Comparison of ENCODE assay signal across 9 cellular contexts in genomic region chr11:76209671-76209955, GRCh38. TPM values are rescaled to one million over a fixed set of nuclear protein-coding genes. Genes with fewer than 3 reads are reported as not detected.
DNase-seq lines count a peak whose midpoint lies in the region; ATAC-seq and TF ChIP-seq lines count a peak whose summit lies in the region.
"Had no signal": no experiment of that assay in that cellular context is flagged by ENCODE, and none has a peak within 500 bp of the region (broad histone marks: within the 10 kb centered on the region; RNA-seq: fewer than 3 reads in every experiment).

No MANE protein-coding gene starts in this region.

- H3K27ac Mint-ChIP-seq in activated naive CD8-positive, alpha-beta T cell = no peak overlapping the region

- H3K9me3 Mint-ChIP-seq in activated naive CD8-positive, alpha-beta T cell (ENCODE audit: low read depth) = no peaks in the 10 kb centered on the region

- H3K36me3 Mint-ChIP-seq in activated naive CD8-positive, alpha-beta T cell = no peaks in the 10 kb centered on the region

- CTCF ChIA-PET in SK-N-SH (lab: Yijun Ruan, JAX) = interaction anchor here (0.6 to 9.7 kb wide), 33 partner anchors 9 to 396 kb away, joined by 3 to 328 read pairs (median 10); no protein-coding TSS in a partner anchor

- 16% methylated on average over 10 of the region's 17 CpGs for WGBS in SK-N-SH (ENCODE audit: low lambda C conversion rate)

- no peak for TF ChIP-seq CTCF in SK-N-SH (IDR thresholded peaks at IDR 0.05)
- no peak for TF ChIP-seq CTCF in kidney epithelial cell (IDR thresholded peaks at IDR 0.05; ENCODE audit: insufficient read depth, low read length, poor library complexity, severe bottlenecking)

- TF ChIP-seq RAD21 in SK-N-SH (IDR thresholded peaks at IDR 0.05; ENCODE audit: low read length) = no peak

- no peak for ATAC-seq in SK-N-SH treated with all-trans-retinoic acid at 6 μM for 48 hours

- H3K9ac ChIP-seq in SK-N-SH = no peak overlapping the region
- no peak overlapping the region for H3K9ac ChIP-seq in stomach smooth muscle (ENCODE audit: low read length in 2 of 2)

- no peaks in the 10 kb centered on the region for H3K79me2 ChIP-seq in SK-N-SH (ENCODE audit: insufficient read depth)

- no peaks in the 10 kb centered on the region for H3K9me3 ChIP-seq in SK-N-SH
- no peaks in the 10 kb centered on the region for H3K9me3 ChIP-seq in stomach smooth muscle (ENCODE audit: control insufficient read depth in 2 of 2, low read length in 2 of 2)

- H3K27ac ChIP-seq in SK-N-SH (ENCODE audit: low read depth in 2 of 2, low read length in 1 of 2) (no peak overlapping the region), stomach smooth muscle (ENCODE audit: low read length) (no peak overlapping the region)
- H3K27ac ChIP-seq: C4-2B had no signal

- peaks cover 10% of the 10 kb centered on the region for H3K27me3 ChIP-seq in SK-N-SH (ENCODE audit: insufficient read depth)
- H3K27me3 ChIP-seq in kidney epithelial cell (ENCODE audit: control insufficient read depth, insufficient read depth, low read length) = peaks cover 86% of the 10 kb centered on the region
- H3K27me3 ChIP-seq in stomach smooth muscle (ENCODE audit: control insufficient read depth in 1 of 2, insufficient read depth in 2 of 2, low read length in 2 of 2) = peaks cover 23 to 45% of the 10 kb centered on the region in 2 donors

- H3K36me3 ChIP-seq in SK-N-SH (replicated peaks in 1 of 2; ENCODE audit: control insufficient read depth in 1 of 2, insufficient read depth in 2 of 2, low read length in 1 of 2) (no peaks in the 10 kb centered on the region), kidney epithelial cell (ENCODE audit: control insufficient read depth, insufficient read depth, low read length) (no peaks in the 10 kb centered on the region), stomach smooth muscle (ENCODE audit: control insufficient read depth in 2 of 2, insufficient read depth in 2 of 2, low read length in 2 of 2) (no peaks in the 10 kb centered on the region)

- H3K4me2 ChIP-seq in SK-N-SH = peak overlapping the region; percentile 90

- POLR2A ChIA-PET in SK-N-SH (lab: Yijun Ruan, JAX) = no interaction called here

- no peak for TF ChIP-seq EP300 in SK-N-SH (IDR thresholded peaks at IDR 0.05; ENCODE audit: borderline replicate concordance in 1 of 2, low read depth in 1 of 2, low read length in 1 of 2)

- H3K4me1 Mint-ChIP-seq in activated naive CD8-positive, alpha-beta T cell (ENCODE audit: low read depth) = peaks cover 18% of the 10 kb centered on the region

- H3K4me1 ChIP-seq in SK-N-SH (ENCODE audit: control insufficient read depth in 1 of 2, insufficient read depth in 2 of 2, low read depth in 1 of 2, low read length in 1 of 2) (peaks cover 0 to 37% of the 10 kb centered on the region in 2 experiments; a peak in 1 of 4 replicates), stomach smooth muscle (ENCODE audit: control insufficient read depth, insufficient read depth, low read length) (peaks cover 54% of the 10 kb centered on the region)

- peaks cover 19% of the 10 kb centered on the region for H3K27me3 Mint-ChIP-seq in activated naive CD8-positive, alpha-beta T cell

- H2AFZ ChIP-seq in SK-N-SH (ENCODE audit: low read depth) = no peak overlapping the region

- peak overlapping the region; percentile 57 to 68 for H3K4me3 ChIP-seq in SK-N-SH (ENCODE audit: low read depth in 2 of 2, low read length in 1 of 2)
- peak overlapping the region; percentile 29 for H3K4me3 ChIP-seq in kidney epithelial cell (ENCODE audit: low read depth, low read length)
- H3K4me3 ChIP-seq in stomach smooth muscle (ENCODE audit: low read length in 2 of 2) = peak overlapping the region; percentile 76 to 79

- no peaks in the 10 kb centered on the region for H3K9me2 ChIP-seq in SK-N-SH

- peak overlapping the region; percentile 49 for H3K4me3 Mint-ChIP-seq in activated naive CD8-positive, alpha-beta T cell

- H3F3A ChIP-seq in SK-N-SH (replicated peaks; ENCODE audit: insufficient read depth) = no peaks in the 10 kb centered on the region

- no peaks in the 10 kb centered on the region for H4K20me1 ChIP-seq in SK-N-SH (ENCODE audit: insufficient read depth)

- DNase-seq in SK-N-SH (peak; percentile 63), kidney epithelial cell (ENCODE audit: low read depth) (no peak), retina (no peak), amygdala (lab: John Stamatoyannopoulos, UW) (no peak), activated gamma-delta T cell (lab: John Stamatoyannopoulos, UW) (no peak)

TF ChIP-seq in SK-N-SH, 30 proteins besides CTCF, POLR2A, EP300 and RAD21:
- no peak for TF ChIP-seq USF1 (IDR thresholded peaks at IDR 0.05; ENCODE audit: borderline replicate concordance, low read depth)
- TF ChIP-seq POLR2AphosphoS5 (IDR thresholded peaks at IDR 0.05; ENCODE audit: low read depth, low read length) = no peak
- no peak for TF ChIP-seq MXI1 (IDR thresholded peaks at IDR 0.05; ENCODE audit: low read depth, low read length)

TF ChIP-seq in SK-N-SH treated with all-trans-retinoic acid at 6 μM for 48 hours, 23 proteins besides CTCF, POLR2A, EP300 and RAD21 (continues in another document):
- TF ChIP-seq ISL1 (CRISPR knock-in tag; IDR thresholded peaks at IDR 0.05) (no peak), PATZ1 (CRISPR knock-in tag; IDR thresholded peaks at IDR 0.05; ENCODE audit: borderline replicate concordance) (no peak), TSHZ2 (CRISPR knock-in tag; IDR thresholded peaks at IDR 0.05) (no peak), ESRRG (CRISPR knock-in tag; IDR thresholded peaks at IDR 0.05) (no peak), PPARA (CRISPR knock-in tag; IDR thresholded peaks at IDR 0.05; ENCODE audit: borderline replicate concordance) (no peak), SNAI2 (CRISPR knock-in tag; IDR thresholded peaks at IDR 0.05) (no peak), TOX (CRISPR knock-in tag; IDR thresholded peaks at IDR 0.05; ENCODE audit: borderline replicate concordance) (no peak), ZNF8 (CRISPR knock-in tag; IDR thresholded peaks at IDR 0.05) (no peak), ZNF70 (CRISPR knock-in tag; IDR thresholded peaks at IDR 0.05) (no peak), GLIS3 (CRISPR knock-in tag; IDR thresholded peaks at IDR 0.05) (no peak), POU6F1 (CRISPR knock-in tag; IDR thresholded peaks at IDR 0.05; ENCODE audit: borderline replicate concordance, low read depth) (no peak), ZFP30 (CRISPR knock-in tag; IDR thresholded peaks at IDR 0.05) (no peak)

RNA-seq across cellular contexts. Expression of gene WNT11, which starts 3.3 kb away (rescaled TPM):
- 0.43 and 0.70 TPM in 2 replicates for polyA plus RNA-seq in SK-N-SH (2012; rRNA removed)
- 0.21 and 0.33 TPM in 2 replicates for polyA plus RNA-seq in SK-N-SH (2012; cell fraction: cytosol; rRNA removed)
- 0.74 and 0.83 TPM in 2 replicates for polyA plus RNA-seq in SK-N-SH (2012; cell fraction: nucleus; rRNA removed)
- 0.21 and 0.27 TPM in 2 replicates for total RNA-seq in kidney epithelial cell
